20 cellular contexts compared by ENCODE assay signal in the genomic region with DNA sequence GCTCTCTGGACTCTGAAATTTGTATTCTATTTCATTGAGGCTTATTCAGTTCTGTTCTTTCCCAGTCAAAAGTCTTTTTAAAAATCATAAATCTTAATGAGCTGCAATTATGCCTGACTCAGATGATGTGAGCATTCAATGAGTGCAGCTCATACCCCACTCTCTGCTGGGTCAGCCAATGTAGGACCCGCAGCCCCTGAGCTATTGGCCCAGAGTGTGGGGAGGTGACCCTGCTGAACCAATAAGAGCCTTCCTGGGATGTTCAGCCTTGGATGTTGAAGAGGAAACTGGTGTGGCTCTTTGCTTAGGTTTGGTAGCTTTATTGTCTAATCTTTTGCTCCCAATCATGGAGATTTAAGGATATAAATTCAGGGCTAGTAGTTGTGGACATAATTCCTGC. TPM values are rescaled to one million over a fixed set of nuclear protein-coding genes. Genes with fewer than 3 reads are reported as not detected.
"Had no signal": no experiment of that assay in that cellular context is flagged by ENCODE, and none has a peak within 500 bp of the region (broad histone marks: within the 10 kb centered on the region; RNA-seq: fewer than 3 reads in every experiment).

No MANE protein-coding gene starts in this region.

- H3K36me3 Mint-ChIP-seq: activated CD4-positive, alpha-beta memory T cell treated with anti-CD3 and anti-CD28 coated beads for 36 hours; activated CD8-positive, alpha-beta memory T cell treated with anti-CD3 and anti-CD28 coated beads, Interleukin-2, amount 10 ng/mL, durations not matched to agents 7 days and 5 days; activated naive CD8-positive, alpha-beta T cell; stimulated activated memory B cell treated with anti-CD40 and anti-IgM and Interleukin-4, amounts not matched to agents 10 μg/mL and 1 μg/mL and 100 μg/mL, for 72 hours; type B pancreatic cell had no signal

- H3K27ac Mint-ChIP-seq: activated CD4-positive, alpha-beta memory T cell treated with anti-CD3 and anti-CD28 coated beads for 36 hours; activated CD4-positive, alpha-beta T cell treated with anti-CD3 and anti-CD28 coated beads for 36 hours; activated CD8-positive, alpha-beta memory T cell treated with anti-CD3 and anti-CD28 coated beads, Interleukin-2, amount 10 ng/mL, durations not matched to agents 7 days and 5 days; activated naive CD8-positive, alpha-beta T cell; stimulated activated memory B cell treated with anti-CD40 and anti-IgM and Interleukin-4, amounts not matched to agents 10 μg/mL and 1 μg/mL and 100 μg/mL, for 72 hours; T-helper 2 cell treated with Interferon-gamma antibody and Interleukin-4, amounts not matched to agents 5 μg/mL and 100 μg/mL, for 36 hours; type B pancreatic cell had no signal

- H3K36me3 ChIP-seq: left lung, spleen had no signal

- H3K9me3 Mint-ChIP-seq: activated CD4-positive, alpha-beta memory T cell treated with anti-CD3 and anti-CD28 coated beads for 36 hours; stimulated activated memory B cell treated with anti-CD40 and anti-IgM and Interleukin-4, amounts not matched to agents 10 μg/mL and 1 μg/mL and 100 μg/mL, for 72 hours; T-helper 2 cell treated with Interferon-gamma antibody and Interleukin-4, amounts not matched to agents 5 μg/mL and 100 μg/mL, for 36 hours; type B pancreatic cell had no signal

- H3K4me1 ChIP-seq: foreskin keratinocyte, left lung, spleen, testis had no signal

- H3K27ac ChIP-seq: epithelial cell of prostate, foreskin keratinocyte, left lung, spleen, testis had no signal

- H3K4me1 Mint-ChIP-seq: activated CD4-positive, alpha-beta T cell treated with anti-CD3 and anti-CD28 coated beads for 36 hours; activated CD8-positive, alpha-beta memory T cell treated with anti-CD3 and anti-CD28 coated beads, Interleukin-2, amount 10 ng/mL, durations not matched to agents 7 days and 5 days; stimulated activated memory B cell treated with anti-CD40 and anti-IgM and Interleukin-4, amounts not matched to agents 10 μg/mL and 1 μg/mL and 100 μg/mL, for 72 hours had no signal

- H3K4me3 Mint-ChIP-seq: activated CD4-positive, alpha-beta memory T cell treated with anti-CD3 and anti-CD28 coated beads for 36 hours; activated CD4-positive, alpha-beta T cell treated with anti-CD3 and anti-CD28 coated beads for 36 hours; activated CD8-positive, alpha-beta memory T cell treated with anti-CD3 and anti-CD28 coated beads, Interleukin-2, amount 10 ng/mL, durations not matched to agents 7 days and 5 days; activated naive CD8-positive, alpha-beta T cell; stimulated activated memory B cell treated with anti-CD40 and anti-IgM and Interleukin-4, amounts not matched to agents 10 μg/mL and 1 μg/mL and 100 μg/mL, for 72 hours; T-helper 2 cell treated with Interferon-gamma antibody and Interleukin-4, amounts not matched to agents 5 μg/mL and 100 μg/mL, for 36 hours; type B pancreatic cell had no signal

- H3K27me3 Mint-ChIP-seq: activated CD4-positive, alpha-beta memory T cell treated with anti-CD3 and anti-CD28 coated beads for 36 hours; activated CD8-positive, alpha-beta memory T cell treated with anti-CD3 and anti-CD28 coated beads, Interleukin-2, amount 10 ng/mL, durations not matched to agents 7 days and 5 days; stimulated activated memory B cell treated with anti-CD40 and anti-IgM and Interleukin-4, amounts not matched to agents 10 μg/mL and 1 μg/mL and 100 μg/mL, for 72 hours; type B pancreatic cell had no signal

- ATAC-seq: activated CD4-positive, alpha-beta T cell treated with anti-CD3 and anti-CD28 coated beads for 36 hours; activated CD8-positive, alpha-beta memory T cell treated with anti-CD3 and anti-CD28 coated beads, Interleukin-2, amount 10 ng/mL, durations not matched to agents 7 days and 5 days; foreskin keratinocyte; left lung; stimulated activated memory B cell treated with anti-CD40 and anti-IgM and Interleukin-4, amounts not matched to agents 10 μg/mL and 1 μg/mL and 100 μg/mL, for 72 hours had no signal

- H3K4me3 ChIP-seq: left lung, spleen, testis had no signal

- DNase-seq: activated CD4-positive, alpha-beta memory T cell treated with anti-CD3 and anti-CD28 coated beads for 36 hours; activated CD4-positive, alpha-beta T cell treated with anti-CD3 and anti-CD28 coated beads for 36 hours; activated CD8-positive, alpha-beta memory T cell treated with anti-CD3 and anti-CD28 coated beads, Interleukin-2, amount 10 ng/mL, durations not matched to agents 7 days and 5 days; amniotic stem cell; foreskin keratinocyte; glutamatergic neuron; hypothalamus; kidney; left lung; mammary epithelial cell; retina; spleen; stimulated activated CD4-positive, alpha-beta T cell treated with anti-CD3 and anti-CD28 coated beads, Interleukin-4, amount 100 ng/mL, for 4 hours; testis had no signal

- H3K27me3 ChIP-seq: foreskin keratinocyte, left lung, spleen, testis had no signal

RNA-seq across cellular contexts. Expression of a gene that starts 53.9 kb away (rescaled TPM):
- total RNA-seq: dermis microvascular lymphatic vessel endothelial cell had no signal
- polyA plus RNA-seq: foreskin keratinocyte had no signal
